11 cellular contexts compared by ENCODE assay signal in the genomic region with DNA sequence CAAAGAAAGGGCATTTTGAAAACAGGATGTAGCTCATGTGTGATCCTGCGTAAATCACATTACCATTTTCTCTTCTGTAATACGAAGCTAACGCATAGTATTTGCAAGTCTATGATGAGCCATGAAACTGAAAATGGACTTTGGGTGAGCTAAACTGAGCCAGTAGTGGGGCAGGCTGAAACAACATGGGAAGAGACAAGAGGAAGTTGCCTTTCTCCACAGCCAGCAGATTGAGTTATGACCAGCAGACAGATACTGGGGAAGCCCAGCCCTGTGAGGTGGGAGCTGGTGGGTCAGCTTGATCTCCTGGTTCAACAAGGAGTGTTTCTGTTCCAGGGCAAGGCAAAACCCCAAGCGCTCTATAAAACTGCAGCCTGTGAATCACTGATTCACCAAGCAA. TPM values are rescaled to one million over a fixed set of nuclear protein-coding genes. Genes with fewer than 3 reads are reported as not detected.
DNase-seq lines count a peak whose midpoint lies in the region; ATAC-seq and TF ChIP-seq lines count a peak whose summit lies in the region.
"Had no signal": no experiment of that assay in that cellular context is flagged by ENCODE, and none has a peak within 500 bp of the region (broad histone marks: within the 10 kb centered on the region; RNA-seq: fewer than 3 reads in every experiment).

No MANE protein-coding gene starts in this region.

- peak; percentile 25 to 45 for ATAC-seq in activated CD4-positive, CD25-positive, alpha-beta regulatory T cell treated with anti-CD3 and anti-CD28 coated beads, Interleukin-2, amount 50 U/mL, for 24 hours
- peak; percentile 51 for ATAC-seq in HG03159 (IDR thresholded peaks at IDR 0.05; ENCODE audit: unreplicated experiment)

- no peaks in the 10 kb centered on the region for H3K36me3 ChIP-seq in breast epithelium

- no peak for DNase-seq in activated CD4-positive, CD25-positive, alpha-beta regulatory T cell treated with anti-CD3 and anti-CD28 coated beads, Interleukin-2, amount 50 U/mL, for 72 hours
- DNase-seq in breast epithelium (ENCODE audit: low spot score in 2 of 2), result no peak
- peak; percentile 22 for DNase-seq in superior temporal gyrus (ENCODE audit: extremely low spot score)
- no peak for DNase-seq in NCI-H1694 (lab: John Stamatoyannopoulos, UW)
- no peak for DNase-seq in cerebellar cortex (ENCODE audit: low spot score)
- DNase-seq in HuH-7.5 (ENCODE audit: low spot score), result no peak
- DNase-seq: 8988T; activated CD4-positive, alpha-beta memory T cell treated with anti-CD3 and anti-CD28 coated beads for 36 hours had no signal

- H3K9me3 ChIP-seq in breast epithelium, result no peaks in the 10 kb centered on the region

- H3K4me1 ChIP-seq in breast epithelium, result peaks cover 25 to 40% of the 10 kb centered on the region in 2 donors

- no peak for TF ChIP-seq CTCF in breast epithelium (IDR thresholded peaks at IDR 0.05)

- peak overlapping the region; percentile 79 to 92 for H3K27ac ChIP-seq in breast epithelium

- H3K27me3 ChIP-seq in breast epithelium, result no peaks in the 10 kb centered on the region

- intact Hi-C loops in breast epithelium (cut with DNase I; ENCODE audit: low total_unique reads), result no loop called here

- TF ChIP-seq POLR2A in breast epithelium (IDR thresholded peaks at IDR 0.05), result no peak

- no peak overlapping the region for H3K4me3 ChIP-seq in breast epithelium
- H3K4me3 ChIP-seq: skin epidermis had no signal

RNA-seq across cellular contexts. Expression of a gene that starts 11.8 kb away (rescaled TPM):
- total RNA-seq in breast epithelium, result 10 to 100 TPM; 12.5 to 18.7 (median 17.7) TPM
